8 cellular contexts compared by ENCODE assay signal in the genomic region with DNA sequence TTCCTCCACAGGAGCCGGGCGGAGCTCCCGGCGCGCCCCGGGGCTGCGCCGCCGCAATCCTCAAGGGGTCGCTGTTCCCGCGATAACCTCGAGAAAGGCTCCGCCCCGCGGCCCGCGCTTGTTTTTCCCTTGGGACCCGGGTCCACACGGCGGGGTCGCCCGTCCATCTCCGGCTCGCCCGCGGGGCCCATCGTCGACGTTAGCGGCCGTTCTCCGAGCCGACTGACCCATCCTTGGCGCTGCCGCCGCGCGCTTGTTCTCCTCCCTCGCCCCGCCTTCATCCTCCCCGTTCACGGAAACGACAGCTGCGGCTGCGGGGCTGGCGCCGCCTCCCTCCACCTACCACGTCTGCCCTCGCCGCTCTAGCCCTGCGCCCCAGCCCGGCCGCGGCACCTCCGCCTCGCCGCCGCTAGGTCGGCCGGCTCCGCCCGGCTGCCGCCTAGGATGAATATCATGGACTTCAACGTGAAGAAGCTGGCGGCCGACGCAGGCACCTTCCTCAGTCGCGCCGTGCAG. TPM values are rescaled to one million over a fixed set of nuclear protein-coding genes. Genes with fewer than 3 reads are reported as not detected.
A peak's percentile ranks its signal among the peaks of the same experiment; 100 is the strongest.
DNase-seq lines count a peak whose midpoint lies in the region; ATAC-seq and TF ChIP-seq lines count a peak whose summit lies in the region.

A gene (plus strand): TSS at position 121 of the 516 bp plus-strand sequence. CDS start 324 bp downstream, at position 445.

- intact Hi-C loops in CD14-positive monocyte (cut with micrococcal nuclease) = loop anchor here (2.0 to 10.0 kb wide), 3 partner anchors 70 to 213 kb away; a partner anchor contains a TSS
- intact Hi-C loops in activated CD4-positive, alpha-beta T cell treated with anti-CD3 and anti-CD28 coated beads, Interleukin-2, amount 10 ng/mL, durations not matched to agents 24 days and 14 days (cut with micrococcal nuclease) = loop anchor here (1.0 to 10.0 kb wide), 9 partner anchors 38 to 620 kb away; a partner anchor contains a TSS

- H3K4me3 ChIP-seq in coronary artery = peak within 1 kb of the TSS; percentile 87

- peak within 1 kb of the TSS; percentile 91 to 97 for H3K27ac ChIP-seq in coronary artery

- H3K27me3 Mint-ChIP-seq in CD14-positive monocyte (ENCODE audit: low read depth in 3 of 3) = peaks cover 0 to 3% (median 0%) of the 10 kb centered on the region in 3 donors
- H3K27me3 Mint-ChIP-seq in activated CD4-positive, alpha-beta T cell treated with anti-CD3 and anti-CD28 coated beads, Interleukin-2, amount 10 ng/mL, durations not matched to agents 24 days and 14 days = no peaks in the 10 kb centered on the region

- H3K9me3 Mint-ChIP-seq in CD14-positive monocyte = peaks cover 0 to 2% (median 0%) of the 10 kb centered on the region in 7 donors
- H3K9me3 Mint-ChIP-seq in activated CD4-positive, alpha-beta T cell treated with anti-CD3 and anti-CD28 coated beads, Interleukin-2, amount 10 ng/mL, durations not matched to agents 24 days and 14 days = no peaks in the 10 kb centered on the region

- peaks cover 37% of the 10 kb centered on the region for H3K4me1 Mint-ChIP-seq in CD14-positive monocyte
- H3K4me1 Mint-ChIP-seq in activated CD4-positive, alpha-beta T cell treated with anti-CD3 and anti-CD28 coated beads, Interleukin-2, amount 10 ng/mL, durations not matched to agents 24 days and 14 days = peaks cover 33% of the 10 kb centered on the region

- TF ChIP-seq CTCF in CD14-positive monocyte (IDR thresholded peaks at IDR 0.05) (peak; percentile 98), coronary artery (IDR thresholded peaks at IDR 0.05) (peak; percentile 93)

- ATAC-seq in GM19328 (IDR thresholded peaks at IDR 0.05; ENCODE audit: unreplicated experiment) = peak; percentile 88
- peak; percentile 69 for ATAC-seq in HG03469 (IDR thresholded peaks at IDR 0.05; ENCODE audit: unreplicated experiment)

- DNase-seq in CD14-positive monocyte (ENCODE audit: low spot score) (peak; percentile 76), NCI-H524 treated with DMSO at 0.1 percent for 48 hours (lab: John Stamatoyannopoulos, UW) (peak; percentile 53), coronary artery (ENCODE audit: low spot score) (peak; percentile 87), left kidney (ENCODE audit: low read depth, low spot score) (peak; percentile 96)
- DNase-seq in activated CD4-positive, alpha-beta T cell treated with anti-CD3 and anti-CD28 coated beads, Interleukin-2, amount 10 ng/mL, durations not matched to agents 24 days and 14 days = peak; percentile 97
- DNase-seq in stimulated activated CD4-positive, alpha-beta T cell treated with anti-CD3 and anti-CD28 coated beads, Interleukin-2, amount 100 ng/mL, for 24 hours = peak; percentile 92 to 93

- H3K27ac Mint-ChIP-seq in CD14-positive monocyte = peak within 1 kb of the TSS; percentile 98 to 100 (median 99)
- H3K27ac Mint-ChIP-seq in activated CD4-positive, alpha-beta T cell treated with anti-CD3 and anti-CD28 coated beads, Interleukin-2, amount 10 ng/mL, durations not matched to agents 24 days and 14 days = peak within 1 kb of the TSS; percentile 99

- H3K36me3 Mint-ChIP-seq in CD14-positive monocyte = peaks cover 0 to 7% of the 10 kb centered on the region in 2 donors
- peaks cover 15% of the 10 kb centered on the region for H3K36me3 Mint-ChIP-seq in activated CD4-positive, alpha-beta T cell treated with anti-CD3 and anti-CD28 coated beads, Interleukin-2, amount 10 ng/mL, durations not matched to agents 24 days and 14 days (ENCODE audit: low read depth)

- peak within 1 kb of the TSS; percentile 99 to 100 for H3K4me3 Mint-ChIP-seq in CD14-positive monocyte
- H3K4me3 Mint-ChIP-seq in activated CD4-positive, alpha-beta T cell treated with anti-CD3 and anti-CD28 coated beads, Interleukin-2, amount 10 ng/mL, durations not matched to agents 24 days and 14 days = peak within 1 kb of the TSS; percentile 100

RNA-seq across cellular contexts. Expression of the gene that starts here (rescaled TPM):
- polyA plus RNA-seq in CD14-positive monocyte = 10 to 100 TPM; 75.8 to 92.3 TPM
- total RNA-seq in activated CD4-positive, alpha-beta T cell treated with anti-CD3 and anti-CD28 coated beads, Interleukin-2, amount 10 ng/mL, durations not matched to agents 24 days and 14 days = 57.0 and 59.7 TPM in 2 replicates

Comparison
In these comparisons a context has a peak if more than half of its experiments do, and no peak if none do; other contexts are left out.
1. Peak in every context shown above with its lines: DNase-seq, ATAC-seq, H3K4me3 ChIP-seq and H3K27ac ChIP-seq.